In genomic region chr5:178204205-178205009, GRCh38 we compare ENCODE assay signal across 1 cellular context.
TF ChIP-seq lines count a peak whose summit lies in the region.

HNRNPAB (plus strand) TSS chr5:178204533; CDS start chr5:178204838, 305 bp downstream.

TF ChIP-seq in K562, 482 proteins besides CTCF, POLR2A, EP300 and RAD21 (continued from another document and continues in another):
- no peak for TF ChIP-seq ZHX1 (conservative IDR thresholded peaks at IDR 0.05; ENCODE audit: low read length)
- no peak for TF ChIP-seq CLOCK (CRISPR knock-in tag; IDR thresholded peaks at IDR 0.05; ENCODE audit: borderline replicate concordance)
- no peak for TF ChIP-seq MEIS2 (IDR thresholded peaks at IDR 0.05; ENCODE audit: partially characterized antibody)
- TF ChIP-seq RBM17 (IDR thresholded peaks at IDR 0.05; ENCODE audit: borderline replicate concordance, low read depth, low read length), result no peak
- no peak for TF ChIP-seq ZNF507 (tag; conservative IDR thresholded peaks at IDR 0.05)
- TF ChIP-seq MCM2 (IDR thresholded peaks at IDR 0.05; ENCODE audit: low read depth), result no peak
- TF ChIP-seq BMI1 (IDR thresholded peaks at IDR 0.05; ENCODE audit: low read length), result no peak
- TF ChIP-seq ZNF347 (CRISPR knock-in tag; IDR thresholded peaks at IDR 0.05; ENCODE audit: low read depth), result no peak
- TF ChIP-seq PHB (CRISPR knock-in tag; IDR thresholded peaks at IDR 0.05), result no peak
- TF ChIP-seq ZNF695 (CRISPR knock-in tag; IDR thresholded peaks at IDR 0.05), result no peak
- TF ChIP-seq ZBTB11 (CRISPR knock-in tag; IDR thresholded peaks at IDR 0.05), result no peak; a peak in 1 of 6 replicates
- TF ChIP-seq HCFC1 (IDR thresholded peaks at IDR 0.05; ENCODE audit: low read depth, low read length), result peak; percentile 71
- peak; percentile 69; the same call in 1 of the 2 replicates for TF ChIP-seq TGIF2 (CRISPR knock-in tag; IDR thresholded peaks at IDR 0.05)
- no peak for TF ChIP-seq ADNP (tag; IDR thresholded peaks at IDR 0.05)
- TF ChIP-seq USF1 (CRISPR knock-in tag; IDR thresholded peaks at IDR 0.05), result peak; percentile 50
- TF ChIP-seq PRPF4 (IDR thresholded peaks at IDR 0.05; ENCODE audit: insufficient read depth, low read depth, low read length, poor library complexity, severe bottlenecking), result peak; percentile 94
- peak; percentile 78; the same call in 1 of the 2 replicates for TF ChIP-seq GABPB1 (CRISPR knock-in tag; IDR thresholded peaks at IDR 0.05)
- no peak for TF ChIP-seq CHD7 (IDR thresholded peaks at IDR 0.05; ENCODE audit: low read depth, low read length)
- no peak for TF ChIP-seq MTA1 (IDR thresholded peaks at IDR 0.05; ENCODE audit: borderline replicate concordance)
- TF ChIP-seq TBL1XR1 (IDR thresholded peaks at IDR 0.05; ENCODE audit: low read length in 2 of 2), result peak; percentile 22 to 35; a peak in 1 of 4 replicates
- TF ChIP-seq PHF21A (IDR thresholded peaks at IDR 0.05; ENCODE audit: borderline replicate concordance, low read depth), result no peak
- peak; percentile 94 for TF ChIP-seq TAF9B (IDR thresholded peaks at IDR 0.05; ENCODE audit: partially characterized antibody)
